ENCODE assay signal across 17 cellular contexts in genomic region chr7:47663841-47664240, GRCh38.
"Had no signal": no experiment of that assay in that cellular context is flagged by ENCODE, and none has a peak within 500 bp of the region (broad histone marks: within the 10 kb centered on the region; RNA-seq: fewer than 3 reads in every experiment).

No MANE protein-coding gene starts in this region.

- H3K4me3 ChIP-seq: heart right ventricle, pancreas, prostate gland, right lobe of liver, suprapubic skin, thyroid gland had no signal

- ATAC-seq: esophagus mucosa; natural killer cell treated with Interleukin-12 subunit alpha and Interleukin-12 subunit beta and Interleukin-15 and Interleukin-18, amount 100 ng/mL, for 72 hours; pancreas; stimulated activated effector memory CD8-positive, alpha-beta T cell treated with anti-CD3 and anti-CD28 coated beads, Interleukin-12 subunit alpha, Interleukin-12 subunit beta, amount 100 ng/mL, for 72 hours; stimulated activated naive CD8-positive, alpha-beta T cell treated with anti-CD3 and anti-CD28 coated beads, Interleukin-15, Interleukin-2, amounts not matched to agents 100 U/mL and 50 U/mL, for 24 hours had no signal

- H3K4me1 ChIP-seq: pancreas, prostate gland, suprapubic skin had no signal

- H3K27me3 Mint-ChIP-seq: natural killer cell treated with Interleukin-12 subunit alpha and Interleukin-12 subunit beta and Interleukin-15 and Interleukin-18, amount 100 ng/mL, for 72 hours; type B pancreatic cell had no signal

- H3K4me1 Mint-ChIP-seq: stimulated activated effector memory CD8-positive, alpha-beta T cell treated with anti-CD3 and anti-CD28 coated beads, Interleukin-12 subunit alpha, Interleukin-12 subunit beta, amount 100 ng/mL, for 72 hours had no signal

- H3K27me3 ChIP-seq: heart right ventricle, pancreas, right lobe of liver, suprapubic skin, thyroid gland had no signal

- H3K36me3 ChIP-seq: heart right ventricle, pancreas, prostate gland, right lobe of liver, suprapubic skin, thyroid gland had no signal

- H3K27ac Mint-ChIP-seq: natural killer cell treated with Interleukin-12 subunit alpha and Interleukin-12 subunit beta and Interleukin-15 and Interleukin-18, amount 100 ng/mL, for 72 hours; stimulated activated effector memory CD8-positive, alpha-beta T cell treated with anti-CD3 and anti-CD28 coated beads, Interleukin-12 subunit alpha, Interleukin-12 subunit beta, amount 100 ng/mL, for 72 hours; type B pancreatic cell had no signal

- H3K4me3 Mint-ChIP-seq: natural killer cell treated with Interleukin-12 subunit alpha and Interleukin-12 subunit beta and Interleukin-15 and Interleukin-18, amount 100 ng/mL, for 72 hours; stimulated activated effector memory CD8-positive, alpha-beta T cell treated with anti-CD3 and anti-CD28 coated beads, Interleukin-12 subunit alpha, Interleukin-12 subunit beta, amount 100 ng/mL, for 72 hours; type B pancreatic cell had no signal

- H3K9me3 Mint-ChIP-seq: natural killer cell treated with Interleukin-12 subunit alpha and Interleukin-12 subunit beta and Interleukin-15 and Interleukin-18, amount 100 ng/mL, for 72 hours; stimulated activated effector memory CD8-positive, alpha-beta T cell treated with anti-CD3 and anti-CD28 coated beads, Interleukin-12 subunit alpha, Interleukin-12 subunit beta, amount 100 ng/mL, for 72 hours; type B pancreatic cell had no signal

- H3K36me3 Mint-ChIP-seq: natural killer cell treated with Interleukin-12 subunit alpha and Interleukin-12 subunit beta and Interleukin-15 and Interleukin-18, amount 100 ng/mL, for 72 hours; stimulated activated effector memory CD8-positive, alpha-beta T cell treated with anti-CD3 and anti-CD28 coated beads, Interleukin-12 subunit alpha, Interleukin-12 subunit beta, amount 100 ng/mL, for 72 hours; type B pancreatic cell had no signal

- DNase-seq: heart right ventricle; islet precursor cell; midbrain; occipital lobe; pancreas; retina; right lobe of liver; stimulated activated CD4-positive, alpha-beta T cell treated with anti-CD3 and anti-CD28 coated beads, Interleukin-4, amount 100 ng/mL, for 1 hour; stimulated activated CD8-positive, alpha-beta memory T cell treated with anti-CD3 and anti-CD28 coated beads, Interleukin-4, amount 100 ng/mL, for 48 hours; stimulated activated naive CD8-positive, alpha-beta T cell treated with anti-CD3 and anti-CD28 coated beads, Interleukin-15, Interleukin-2, amounts not matched to agents 100 U/mL and 50 U/mL, for 24 hours; thyroid gland had no signal

- H3K9me3 ChIP-seq: heart right ventricle, pancreas, prostate gland, right lobe of liver, suprapubic skin, thyroid gland had no signal
